In genomic region chr2:108583903-108584520, GRCh38 we compare ENCODE assay signal across 8 cellular contexts. TPM values are rescaled to one million over a fixed set of nuclear protein-coding genes. Genes with fewer than 3 reads are reported as not detected.
A peak's percentile ranks its signal among the peaks of the same experiment; 100 is the strongest.
DNase-seq lines count a peak whose midpoint lies in the region; ATAC-seq, FAIRE-seq and TF ChIP-seq lines count a peak whose summit lies in the region.

No MANE protein-coding gene starts in this region.

- peak overlapping the region in 1 of 4 donors; percentile 25 for H3K27ac ChIP-seq in Peyer's patch
- H3K27ac ChIP-seq in aorta (ENCODE audit: low read depth in 1 of 2, low read length in 2 of 2), result peak overlapping the region in 1 of 2 donors; percentile 17

- no peaks in the 10 kb centered on the region for H3K9me3 ChIP-seq in Peyer's patch
- H3K9me3 ChIP-seq in aorta (ENCODE audit: control insufficient read depth, low read length), result no peaks in the 10 kb centered on the region

- in situ Hi-C loops in KBM-7 (cut with MboI; ENCODE audit: low pct_unique_long_range_greater_than_20kb, low sequenced_read_pairs), result loop anchor here (25.0 kb wide), 1 partner anchor 222 kb away; no protein-coding TSS in a partner anchor

- H3K4me3 Mint-ChIP-seq in osteocyte (ENCODE audit: unreplicated experiment), result no peak overlapping the region

- H3K9me3 Mint-ChIP-seq in osteocyte (ENCODE audit: unreplicated experiment), result no peaks in the 10 kb centered on the region

- TF ChIP-seq POLR2A in Peyer's patch (IDR thresholded peaks at IDR 0.05), result no peak

- H3K36me3 ChIP-seq in Peyer's patch (no peaks in the 10 kb centered on the region), aorta (ENCODE audit: control insufficient read depth in 1 of 2, insufficient read depth in 2 of 2, low read length in 1 of 2) (no peaks in the 10 kb centered on the region)

- DNase-seq in ELF-1 (ENCODE audit: low read depth, low spot score), result peak; percentile 69
- peak; percentile 74 for DNase-seq in KBM-7
- DNase-seq in Peyer's patch, result peak in 2 of 3 donors; percentile 46 to 81
- DNase-seq in activated T-helper 9 cell treated with anti-CD3 and anti-CD28 coated beads, Interleukin-2, amount 50 U/mL, for 16 hours (ENCODE audit: low read depth), result peak; percentile 9
- DNase-seq in frontal cortex (ENCODE audit: low spot score in 2 of 2), result peak; percentile 27 to 73
- DNase-seq in osteocyte (ENCODE audit: extremely low spot score, unreplicated experiment), result no peak
- no peak for DNase-seq in aorta

- H3K4me3 ChIP-seq in Peyer's patch (no peak overlapping the region), aorta (ENCODE audit: low read length in 2 of 2) (no peak overlapping the region)

- H3K4me1 ChIP-seq in Peyer's patch (peaks cover 0 to 38% (median 5%) of the 10 kb centered on the region in 4 donors), aorta (ENCODE audit: control insufficient read depth in 1 of 2, insufficient read depth in 2 of 2, low read length in 2 of 2) (peaks cover 0 to 4% of the 10 kb centered on the region in 2 donors)

- H3K27ac Mint-ChIP-seq in osteocyte (ENCODE audit: unreplicated experiment), result peak overlapping the region; percentile 63

- H3K27me3 Mint-ChIP-seq in osteocyte (ENCODE audit: unreplicated experiment), result no peaks in the 10 kb centered on the region

- intact Hi-C loops in aorta (cut with DNase I), result loop anchor here (5.0 to 10.0 kb wide), 7 partner anchors 47 to 367 kb away; partner anchors contain the start of genes GCC2 (in 1 of the 2) and SULT1C4 (in 1 of the 2)

- ATAC-seq in GM21717 (IDR thresholded peaks at IDR 0.05; ENCODE audit: unreplicated experiment), result peak; percentile 75
- peak; percentile 88 for ATAC-seq in aorta (ENCODE audit: low FRiP score)

- FAIRE-seq in frontal cortex (lab: Jason Lieb, UNC), result no peak

- H3K27me3 ChIP-seq in Peyer's patch (no peaks in the 10 kb centered on the region), aorta (ENCODE audit: control insufficient read depth in 1 of 2, insufficient read depth in 2 of 2, low read length in 1 of 2) (no peaks in the 10 kb centered on the region)

- TF ChIP-seq CTCF in Peyer's patch (IDR thresholded peaks at IDR 0.05) (peak; percentile 50 to 93 (median 84)), osteocyte (IDR thresholded peaks at IDR 0.05) (peak; percentile 85)

- H3K4me1 Mint-ChIP-seq in osteocyte (ENCODE audit: unreplicated experiment), result peaks cover 75% of the 10 kb centered on the region

- no peaks in the 10 kb centered on the region for H3K36me3 Mint-ChIP-seq in osteocyte (ENCODE audit: unreplicated experiment)

- 39 to 55% methylated on average over 4 of the region's 4 CpGs for WGBS in aorta, 2 donors

RNA-seq across cellular contexts. Expression of gene LIMS1, which starts 49.7 kb away (rescaled TPM):
- total RNA-seq in Peyer's patch (10 to 100 TPM; 24.2 to 78.4 (median 39.6) TPM), frontal cortex (11.8 TPM), osteocyte (69.6 and 74.4 TPM in 2 replicates), aorta (100 to 1,000 TPM in 1 of 2 donors, 10 to 100 TPM in 1; 76.7 to 100 TPM)
- 100 to 1,000 TPM in 1 of 2 donors, 10 to 100 TPM in 1; 48.0 to 111 TPM for polyA plus RNA-seq in aorta

Comparison
In these comparisons a context has a peak if more than half of its experiments do, and no peak if none do; other contexts are left out.
1. DNase-seq: peak in ELF-1 (single experiment), KBM-7 (single experiment), Peyer's patch (2 of 3), activated T-helper 9 cell treated with anti-CD3 and anti-CD28 coated beads, Interleukin-2, amount 50 U/mL, for 16 hours (single experiment) and frontal cortex (2 of 2); none in osteocyte (single experiment) and aorta (0 of 2).